Comparison of ENCODE assay signal across 25 cellular contexts in the genomic region with DNA sequence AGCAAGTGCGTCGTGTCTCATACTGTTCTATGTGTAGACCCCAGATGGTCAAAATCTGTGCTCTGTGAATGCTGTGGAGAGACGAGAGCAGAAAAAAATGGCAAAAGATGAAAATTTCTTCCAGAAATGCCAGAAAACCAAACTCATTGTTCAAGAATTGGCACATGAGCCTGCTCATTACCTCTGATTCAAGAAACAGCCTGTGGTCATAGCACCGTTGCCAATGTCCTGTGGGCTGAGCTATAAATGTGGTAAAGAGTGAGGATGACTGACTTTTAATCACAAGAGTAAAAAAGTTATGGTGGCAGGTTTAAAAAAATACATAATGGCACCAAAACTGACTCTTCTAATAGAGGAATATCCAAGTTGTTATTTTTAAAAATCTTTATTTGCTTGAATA.
DNase-seq lines count a peak whose midpoint lies in the region; ATAC-seq and TF ChIP-seq lines count a peak whose summit lies in the region.
"Had no signal": no experiment of that assay in that cellular context is flagged by ENCODE, and none has a peak within 500 bp of the region (broad histone marks: within the 10 kb centered on the region; RNA-seq: fewer than 3 reads in every experiment).

No MANE protein-coding gene starts in this region.

- H3K4me3 Mint-ChIP-seq in GM23338 = no peak overlapping the region
- H3K4me3 Mint-ChIP-seq in CD8-positive, alpha-beta memory T cell = no peak overlapping the region
- H3K4me3 Mint-ChIP-seq: CD4-positive, alpha-beta T cell had no signal

- POLR2A ChIA-PET in CD8-positive, alpha-beta memory T cell (lab: Charles Lee) = no interaction called here

- CTCF ChIA-PET in CD8-positive, alpha-beta memory T cell (lab: Charles Lee) = no interaction called here

- H4K20me1 ChIP-seq in GM23338 (replicated peaks; ENCODE audit: insufficient read depth) = no peaks in the 10 kb centered on the region
- H4K20me1 ChIP-seq: BLaER1 treated with 17β-estradiol and CSF1 and Interleukin-3, amounts not matched to agents 10 nM and 100 nM had no signal

- H3K27ac ChIP-seq in GM23338 (ENCODE audit: low read depth) = no peak overlapping the region
- no peak overlapping the region for H3K27ac ChIP-seq in CD8-positive, alpha-beta memory T cell (ENCODE audit: low read depth, low read length)
- H3K27ac ChIP-seq: BLaER1 treated with 17β-estradiol and CSF1 and Interleukin-3, amounts not matched to agents 10 nM and 100 nM; KMS-11; SK-N-MC had no signal

- no peaks in the 10 kb centered on the region for H3K9me3 ChIP-seq in CD8-positive, alpha-beta memory T cell (ENCODE audit: low read length)
- H3K9me3 ChIP-seq: BLaER1 treated with 17β-estradiol and CSF1 and Interleukin-3, amounts not matched to agents 10 nM and 100 nM had no signal

- H3K79me2 ChIP-seq in GM23338 (replicated peaks; ENCODE audit: insufficient read depth) = no peaks in the 10 kb centered on the region

- TF ChIP-seq CTCF in astrocyte of the cerebellum (IDR thresholded peaks at IDR 0.05; ENCODE audit: low read depth, low read length, missing control alignments) (no peak), fibroblast of mammary gland (conservative IDR thresholded peaks at IDR 0.05; ENCODE audit: control insufficient read depth, insufficient read depth, low read depth, low read length) (no peak), GM23338 (conservative IDR thresholded peaks at IDR 0.05; ENCODE audit: low read depth in 2 of 2) (no peak)

- H3K9me3 Mint-ChIP-seq in GM23338 = peaks cover 9% of the 10 kb centered on the region
- peaks cover 2 to 34% (median 4%) of the 10 kb centered on the region in 5 donors for H3K9me3 Mint-ChIP-seq in CD8-positive, alpha-beta memory T cell

- H3K27ac Mint-ChIP-seq in GM23338 = no peak overlapping the region
- H3K27ac Mint-ChIP-seq in CD8-positive, alpha-beta memory T cell = no peak overlapping the region
- H3K27ac Mint-ChIP-seq: CD4-positive, alpha-beta T cell had no signal

- no peaks in the 10 kb centered on the region for H3K9me2 ChIP-seq in GM23338 (ENCODE audit: insufficient read depth)

- H3K27me3 Mint-ChIP-seq in GM23338 (ENCODE audit: insufficient read depth, low read depth, poor library complexity) = no peaks in the 10 kb centered on the region
- no peaks in the 10 kb centered on the region for H3K27me3 Mint-ChIP-seq in CD8-positive, alpha-beta memory T cell
- H3K27me3 Mint-ChIP-seq: CD4-positive, alpha-beta T cell had no signal

- H3K27me3 ChIP-seq in GM23338 (ENCODE audit: insufficient read depth) = no peaks in the 10 kb centered on the region
- H3K27me3 ChIP-seq in CD8-positive, alpha-beta memory T cell (ENCODE audit: insufficient read depth, low read length, poor library complexity, severe bottlenecking) = no peaks in the 10 kb centered on the region
- H3K27me3 ChIP-seq: BLaER1 treated with 17β-estradiol and CSF1 and Interleukin-3, amounts not matched to agents 10 nM and 100 nM had no signal

- no peak for ATAC-seq in GM21423 (IDR thresholded peaks at IDR 0.05; ENCODE audit: unreplicated experiment)
- ATAC-seq in GM23338 = no peak

- peaks cover 11% of the 10 kb centered on the region; the same call in 2 of the 3 replicates for H3K36me3 Mint-ChIP-seq in GM23338 (ENCODE audit: low read depth)
- no peaks in the 10 kb centered on the region for H3K36me3 Mint-ChIP-seq in CD8-positive, alpha-beta memory T cell

- H3K4me2 ChIP-seq in GM23338 = no peak overlapping the region
- H3K4me2 ChIP-seq: BLaER1 treated with 17β-estradiol and CSF1 and Interleukin-3, amounts not matched to agents 10 nM and 100 nM; KMS-11 had no signal

- no peak overlapping the region for H2AFZ ChIP-seq in GM23338

- DNase-seq in Ammon's horn (ENCODE audit: low spot score) = peak; percentile 4
- peak; percentile 29 for DNase-seq in H4 (ENCODE audit: low spot score)
- DNase-seq in astrocyte of the cerebellum (ENCODE audit: low read depth) = peak; percentile 85
- DNase-seq in fibroblast of mammary gland (ENCODE audit: low read depth) = peak; percentile 0
- DNase-seq in GM23338 (ENCODE audit: low spot score) = no peak
- no peak for DNase-seq in CD8-positive, alpha-beta memory T cell
- no peak for DNase-seq in NCI-H2029 (lab: John Stamatoyannopoulos, UW)
- DNase-seq: CD4-positive, alpha-beta T cell; COR-L47; DMS53; GDM1; HCEC 1CT; IMR-90; NCI-H1048; NCI-H1417; NCI-H1694 treated with DMSO at 0.1 percent for 48 hours; NCI-H2081 treated with DMSO at 0.1 percent for 48 hours; NCI-H2171; NCI-H226; NCI-H510A treated with DMSO at 0.1 percent for 48 hours; SIG-M5 had no signal

- peaks cover 11% of the 10 kb centered on the region; the same call in 1 of the 2 replicates for H3K4me1 ChIP-seq in GM23338 (ENCODE audit: insufficient read depth)
- no peaks in the 10 kb centered on the region for H3K4me1 ChIP-seq in CD8-positive, alpha-beta memory T cell (ENCODE audit: insufficient read depth, low read length)

- no peak overlapping the region for H3K4me3 ChIP-seq in astrocyte of the cerebellum (ENCODE audit: low read depth, low read length)
- no peak overlapping the region for H3K4me3 ChIP-seq in fibroblast of mammary gland (ENCODE audit: control insufficient read depth, low read depth, low read length)
- no peak overlapping the region for H3K4me3 ChIP-seq in GM23338
- no peak overlapping the region for H3K4me3 ChIP-seq in CD8-positive, alpha-beta memory T cell (ENCODE audit: low read length)
- H3K4me3 ChIP-seq: BLaER1 treated with 17β-estradiol and CSF1 and Interleukin-3, amounts not matched to agents 10 nM and 100 nM; SK-N-MC had no signal

- H3F3A ChIP-seq in GM23338 (replicated peaks; ENCODE audit: low read depth) = no peaks in the 10 kb centered on the region

- H3K4me1 Mint-ChIP-seq in GM23338 = peaks cover 21% of the 10 kb centered on the region
- H3K4me1 Mint-ChIP-seq in CD8-positive, alpha-beta memory T cell = no peaks in the 10 kb centered on the region

- no peaks in the 10 kb centered on the region for H3K36me3 ChIP-seq in GM23338 (ENCODE audit: insufficient read depth)
- no peaks in the 10 kb centered on the region for H3K36me3 ChIP-seq in CD8-positive, alpha-beta memory T cell (ENCODE audit: insufficient read depth, low read length)
- H3K36me3 ChIP-seq: BLaER1 treated with 17β-estradiol and CSF1 and Interleukin-3, amounts not matched to agents 10 nM and 100 nM had no signal

- in situ Hi-C loops in astrocyte of the cerebellum (cut with HindIII; ENCODE audit: low sequenced_read_pairs) = no loop called here

TF ChIP-seq in GM23338, 12 proteins besides CTCF, POLR2A, EP300 and RAD21:
- TF ChIP-seq ETS1 (IDR thresholded peaks at IDR 0.05) = no peak
- no peak for TF ChIP-seq ZNF114 (CRISPR knock-in tag; IDR thresholded peaks at IDR 0.05)
- TF ChIP-seq CREB1 (CRISPR knock-in tag; IDR thresholded peaks at IDR 0.05; ENCODE audit: low read depth) = no peak

Comparison
In these comparisons a context has a peak if more than half of its experiments do, and no peak if none do; other contexts are left out.
1. DNase-seq: peak in Ammon's horn (single experiment), H4 (single experiment), astrocyte of the cerebellum (single experiment) and fibroblast of mammary gland (single experiment); none in GM23338 (single experiment), CD8-positive, alpha-beta memory T cell (0 of 5) and NCI-H2029 (single experiment).